ENCODE assay signal across 26 cellular contexts in genomic region chr16:58462089-58462488, GRCh38. TPM values are rescaled to one million over a fixed set of nuclear protein-coding genes. Genes with fewer than 3 reads are reported as not detected.
A peak's percentile ranks its signal among the peaks of the same experiment; 100 is the strongest.
DNase-seq lines count a peak whose midpoint lies in the region; ATAC-seq, FAIRE-seq and TF ChIP-seq lines count a peak whose summit lies in the region.
"Had no signal": no experiment of that assay in that cellular context is flagged by ENCODE, and none has a peak within 500 bp of the region (broad histone marks: within the 10 kb centered on the region; RNA-seq: fewer than 3 reads in every experiment).

No MANE protein-coding gene starts in this region.

- no peaks in the 10 kb centered on the region for H3K27me3 ChIP-seq in right atrium auricular region
- H3K27me3 ChIP-seq in HepG2 (ENCODE audit: control insufficient read depth in 1 of 2, insufficient read depth in 2 of 2, low read length in 2 of 2): peaks cover 11 to 64% of the 10 kb centered on the region in 2 experiments

- H3K79me2 ChIP-seq in HepG2 (ENCODE audit: insufficient read depth, low read length): no peaks in the 10 kb centered on the region

- no peak for ATAC-seq in activated T-cell treated with anti-CD3 and anti-CD28 coated beads, Interleukin-2, amount 50 U/mL, for 72 hours (replicated peaks in 1 of 2)
- no peak for ATAC-seq in HepG2
- ATAC-seq: activated CD4-positive, alpha-beta T cell treated with anti-CD3 and anti-CD28 coated beads for 36 hours; activated CD8-positive, alpha-beta memory T cell treated with anti-CD3 and anti-CD28 coated beads, Interleukin-2, amount 10 ng/mL, durations not matched to agents 7 days and 5 days; gastroesophageal sphincter had no signal

- TF ChIP-seq POLR2A in HepG2 (IDR thresholded peaks at IDR 0.05; ENCODE audit: insufficient read depth in 1 of 2, low read depth in 2 of 2, low read length in 2 of 2): no peak

- H3K27ac ChIP-seq in right atrium auricular region: peak overlapping the region; percentile 82 to 85
- H3K27ac ChIP-seq in HepG2 (ENCODE audit: extremely low read length, insufficient read depth, low read length): no peak overlapping the region
- H3K27ac ChIP-seq: esophagus muscularis mucosa, gastroesophageal sphincter had no signal

- H3K36me3 Mint-ChIP-seq in activated T-cell treated with anti-CD3 and anti-CD28 coated beads, Interleukin-2, amount 50 U/mL, for 72 hours (ENCODE audit: insufficient read depth in 2 of 2): no peaks in the 10 kb centered on the region
- H3K36me3 Mint-ChIP-seq in brain: no peaks in the 10 kb centered on the region
- H3K36me3 Mint-ChIP-seq: activated CD8-positive, alpha-beta memory T cell treated with anti-CD3 and anti-CD28 coated beads, Interleukin-2, amount 10 ng/mL, durations not matched to agents 7 days and 5 days had no signal

- H3K4me1 ChIP-seq in right atrium auricular region: peaks cover 0 to 20% of the 10 kb centered on the region in 2 donors
- H3K4me1 ChIP-seq in HepG2 (ENCODE audit: insufficient read depth, low read length): peaks cover 34% of the 10 kb centered on the region
- H3K4me1 ChIP-seq: BE2C had no signal

- BruUV-seq in HepG2 (replicated peaks; lab: Mats Ljungman, UMichigan): no TSS peak

- POLR2A ChIA-PET in HepG2 (lab: Yijun Ruan, JAX): no interaction called here

- peaks cover 20% of the 10 kb centered on the region for H3K4me1 Mint-ChIP-seq in activated T-cell treated with anti-CD3 and anti-CD28 coated beads, Interleukin-2, amount 50 U/mL, for 72 hours (ENCODE audit: low read depth)
- H3K4me1 Mint-ChIP-seq in brain: peaks cover 19% of the 10 kb centered on the region

- no peaks in the 10 kb centered on the region for H3K9me3 Mint-ChIP-seq in activated T-cell treated with anti-CD3 and anti-CD28 coated beads, Interleukin-2, amount 50 U/mL, for 72 hours
- peaks cover 0 to 3% (median 0%) of the 10 kb centered on the region in 5 experiments for H3K9me3 Mint-ChIP-seq in brain

- no peak for FAIRE-seq in HepG2 (lab: Jason Lieb, UNC)
- FAIRE-seq: A204.1, G401.6, TTC549, urothelium cell line had no signal

- no peak overlapping the region for H2AFZ ChIP-seq in HepG2 (ENCODE audit: low read length)

- WGBS in HepG2 (ENCODE audit: low lambda C conversion rate): 46% methylated on average over 4 of the region's 4 CpGs

- TF ChIP-seq CTCF in brain (conservative IDR thresholded peaks at IDR 0.05): no peak
- TF ChIP-seq CTCF in right atrium auricular region (IDR thresholded peaks at IDR 0.05): no peak
- no peak for TF ChIP-seq CTCF in HepG2 (CRISPR knock-in tag; IDR thresholded peaks at IDR 0.05)

- no peaks in the 10 kb centered on the region for H3K9me3 ChIP-seq in right atrium auricular region
- no peaks in the 10 kb centered on the region for H3K9me3 ChIP-seq in HepG2 (ENCODE audit: low read length)
- H3K9me3 ChIP-seq: BE2C, esophagus muscularis mucosa, gastroesophageal sphincter had no signal

- H3K9ac ChIP-seq in HepG2 (ENCODE audit: insufficient read depth, low read depth, low read length): no peak overlapping the region

- TF ChIP-seq EP300 in HepG2 (IDR thresholded peaks at IDR 0.05; ENCODE audit: low read depth in 2 of 2, low read length in 2 of 2) (no peak), HepG2 (CRISPR knock-in tag; IDR thresholded peaks at IDR 0.05; ENCODE audit: borderline replicate concordance) (no peak)

- H3K27me3 Mint-ChIP-seq in activated T-cell treated with anti-CD3 and anti-CD28 coated beads, Interleukin-2, amount 50 U/mL, for 72 hours (ENCODE audit: low read depth): peaks cover 46% of the 10 kb centered on the region
- H3K27me3 Mint-ChIP-seq in brain: peaks cover 67% of the 10 kb centered on the region

- peak overlapping the region; percentile 16 to 60 for H3K4me3 Mint-ChIP-seq in activated T-cell treated with anti-CD3 and anti-CD28 coated beads, Interleukin-2, amount 50 U/mL, for 72 hours
- peak overlapping the region; percentile 22 to 77 (median 75) for H3K4me3 Mint-ChIP-seq in brain
- H3K4me3 Mint-ChIP-seq: activated CD4-positive, alpha-beta T cell treated with anti-CD3 and anti-CD28 coated beads for 36 hours; activated CD8-positive, alpha-beta memory T cell treated with anti-CD3 and anti-CD28 coated beads, Interleukin-2, amount 10 ng/mL, durations not matched to agents 7 days and 5 days had no signal

- no peak overlapping the region for H3K4me3 ChIP-seq in right atrium auricular region
- no peak overlapping the region for H3K4me3 ChIP-seq in HepG2 (replicated peaks in 1 of 3; ENCODE audit: insufficient read depth in 1 of 3, low read depth in 2 of 3, low read length in 3 of 3)
- H3K4me3 ChIP-seq: gastroesophageal sphincter had no signal

- DNase-seq in activated T-cell treated with anti-CD3 and anti-CD28 coated beads, Interleukin-2, amount 50 U/mL, for 72 hours: no peak
- DNase-seq in activated T-cell treated with anti-CD3 and anti-CD28 coated beads, Interleukin-2, amount 50 U/mL, for 48 hours: no peak
- no peak for DNase-seq in right atrium auricular region (ENCODE audit: low spot score)
- peak; percentile 12 for DNase-seq in retina
- DNase-seq in Kasumi-1 (lab: John Stamatoyannopoulos, UW): no peak
- no peak for DNase-seq in HepG2 (ENCODE audit: low spot score)
- no peak for DNase-seq in CD1c-positive myeloid dendritic cell (ENCODE audit: extremely low spot score)
- DNase-seq: activated CD4-positive, alpha-beta T cell treated with anti-CD3 and anti-CD28 coated beads for 36 hours; activated CD8-positive, alpha-beta memory T cell treated with anti-CD3 and anti-CD28 coated beads, Interleukin-2, amount 10 ng/mL, durations not matched to agents 7 days and 5 days; amniotic stem cell; BE2C; kidney glomerular epithelial cell; mesenchymal stem cell; MM.1S; NCI-H1694; NCI-H2171 treated with DMSO at 0.1 percent for 48 hours; NCI-H526 treated with DMSO at 0.1 percent for 48 hours; SHP77; SW 1271 had no signal

- no peak overlapping the region for H3K27ac Mint-ChIP-seq in activated T-cell treated with anti-CD3 and anti-CD28 coated beads, Interleukin-2, amount 50 U/mL, for 72 hours
- H3K27ac Mint-ChIP-seq in brain: peak overlapping the region in 2 of 5 experiments; percentile 29 to 42
- H3K27ac Mint-ChIP-seq: activated CD4-positive, alpha-beta T cell treated with anti-CD3 and anti-CD28 coated beads for 36 hours; activated CD8-positive, alpha-beta memory T cell treated with anti-CD3 and anti-CD28 coated beads, Interleukin-2, amount 10 ng/mL, durations not matched to agents 7 days and 5 days had no signal

- in situ Hi-C loops in HepG2 (cut with HindIII; ENCODE audit: extremely low pct_ligation_motif_present, low pct_unique_long_range_greater_than_20kb): no loop called here

- intact Hi-C loops in HepG2 (cut with micrococcal nuclease; ENCODE audit: unreplicated experiment): no loop called here

- no peak overlapping the region for H3K4me2 ChIP-seq in HepG2 (ENCODE audit: low read depth, low read length)

- H3K36me3 ChIP-seq in right atrium auricular region (no peaks in the 10 kb centered on the region), HepG2 (replicated peaks in 1 of 2; ENCODE audit: control insufficient read depth in 1 of 2, insufficient read depth in 2 of 2, low read length in 2 of 2) (no peaks in the 10 kb centered on the region)
- H3K36me3 ChIP-seq: BE2C, esophagus muscularis mucosa, gastroesophageal sphincter had no signal

- CTCF ChIA-PET in HepG2 (lab: Yijun Ruan, JAX; ENCODE audit: low intra/inter-chr PET ratio, low total read pairs): no interaction called here

- H4K20me1 ChIP-seq in HepG2 (ENCODE audit: insufficient read depth, low read length): peaks cover 3% of the 10 kb centered on the region; the same call in 1 of the 2 replicates

- TF ChIP-seq RAD21 in HepG2 (CRISPR knock-in tag; IDR thresholded peaks at IDR 0.05): no peak

RNA-seq across cellular contexts. Expression of gene NDRG4, which starts 37.9 kb away (rescaled TPM):
- total RNA-seq in activated T-cell treated with anti-CD3 and anti-CD28 coated beads, Interleukin-2, amount 50 U/mL, for 72 hours: 1 to 10 TPM; 5.2 TPM
- polyA plus RNA-seq in brain (ENCODE audit: insufficient read depth, low read depth, low replicate concordance) (288 TPM), HepG2 (2011; rRNA removed) (1.8 and 2.7 TPM in 2 replicates)
- total RNA-seq in right atrium auricular region (100 to 1,000 TPM; 163 to 238 TPM), HepG2 (2016; rRNA removed; fragmentation: Illumina TruSeq; extraction: Trizol) (1.6 and 1.7 TPM in 2 replicates)
- 0.20 and 1.1 TPM in 2 replicates for total RNA-seq in HepG2 (2016; cell fraction: cytosol; rRNA removed; fragmentation: Illumina TruSeq; extraction: Trizol; ENCODE audit: low read depth)
- 1.5 and 2.0 TPM in 2 replicates for total RNA-seq in HepG2 (2016; cell fraction: insoluble cytoplasmic fraction; rRNA removed; fragmentation: Illumina TruSeq; extraction: Trizol)
- total RNA-seq in HepG2 (2016; cell fraction: membrane; rRNA removed; fragmentation: Illumina TruSeq; extraction: Trizol): 1.7 and 1.8 TPM in 2 replicates
- 1.6 and 2.2 TPM in 2 replicates for total RNA-seq in HepG2 (2016; cell fraction: nucleus; rRNA removed; fragmentation: Illumina TruSeq; extraction: Trizol)
- polyA plus RNA-seq in HepG2 (2011; cell fraction: cytosol; rRNA removed): 1.8 and 2.5 TPM in 2 replicates
- 17.0 and 17.7 TPM in 2 replicates for polyA plus RNA-seq in HepG2 (2011; cell fraction: nucleus; rRNA removed)
- 2.3 and 6.3 TPM in 2 replicates for polyA plus RNA-seq in HepG2 (2012)
- 0.41 and 0.49 TPM in 2 replicates for polyA plus RNA-seq in HepG2 (2016; cell fraction: cytosol; fragmentation: Illumina TruSeq; extraction: Trizol; ENCODE audit: low read depth)
- polyA plus RNA-seq in HepG2 (2016; cell fraction: insoluble cytoplasmic fraction; fragmentation: Illumina TruSeq; extraction: Trizol; ENCODE audit: low read depth): 0.75 and 2.0 TPM in 2 replicates
- 0.87 and 0.90 TPM in 2 replicates for polyA plus RNA-seq in HepG2 (2016; cell fraction: membrane; fragmentation: Illumina TruSeq; extraction: Trizol; ENCODE audit: low read depth)
- 2.5 TPM in 2 replicates for polyA plus RNA-seq in HepG2 (2016; cell fraction: nucleus; fragmentation: Illumina TruSeq; extraction: Trizol; ENCODE audit: insufficient read depth, low read depth)
- 0.07 and 9.4 TPM in 2 replicates for polyA minus RNA-seq in HepG2 (2011; rRNA and poly(A)+ RNA removed; ENCODE audit: low replicate concordance)
- polyA minus RNA-seq in HepG2 (2011; cell fraction: cytosol; rRNA and poly(A)+ RNA removed): 1.2 and 1.8 TPM in 2 replicates
- 3.3 and 6.0 TPM in 2 replicates for polyA minus RNA-seq in HepG2 (2011; cell fraction: nucleus; rRNA and poly(A)+ RNA removed)

RNA-seq across cellular contexts. Expression of gene SETD6, which starts 53.2 kb away (rescaled TPM):
- total RNA-seq in activated T-cell treated with anti-CD3 and anti-CD28 coated beads, Interleukin-2, amount 50 U/mL, for 72 hours: 10 to 100 TPM in 1 of 2 donors, 1 to 10 TPM in 1; 9.1 to 11.6 TPM
- polyA plus RNA-seq in brain (ENCODE audit: insufficient read depth, low read depth, low replicate concordance) (8.6 TPM), HepG2 (2011; rRNA removed) (24.0 and 25.9 TPM in 2 replicates)
- total RNA-seq in right atrium auricular region (10 to 100 TPM; 11.9 to 12.9 TPM), HepG2 (2016; rRNA removed; fragmentation: Illumina TruSeq; extraction: Trizol) (17.4 and 25.7 TPM in 2 replicates)
- 4.8 and 5.1 TPM in 2 replicates for total RNA-seq in HepG2 (2016; cell fraction: cytosol; rRNA removed; fragmentation: Illumina TruSeq; extraction: Trizol; ENCODE audit: low read depth)
- total RNA-seq in HepG2 (2016; cell fraction: insoluble cytoplasmic fraction; rRNA removed; fragmentation: Illumina TruSeq; extraction: Trizol): 17.1 and 29.4 TPM in 2 replicates
- total RNA-seq in HepG2 (2016; cell fraction: membrane; rRNA removed; fragmentation: Illumina TruSeq; extraction: Trizol): 9.7 and 10.0 TPM in 2 replicates
- total RNA-seq in HepG2 (2016; cell fraction: nucleus; rRNA removed; fragmentation: Illumina TruSeq; extraction: Trizol): 32.2 and 34.9 TPM in 2 replicates
- polyA plus RNA-seq in HepG2 (2011; cell fraction: cytosol; rRNA removed): 13.1 and 16.9 TPM in 2 replicates
- polyA plus RNA-seq in HepG2 (2011; cell fraction: nucleus; rRNA removed): 109 and 110 TPM in 2 replicates
- polyA plus RNA-seq in HepG2 (2012): 25.0 and 25.7 TPM in 2 replicates
- 2.7 and 3.2 TPM in 2 replicates for polyA plus RNA-seq in HepG2 (2016; cell fraction: cytosol; fragmentation: Illumina TruSeq; extraction: Trizol; ENCODE audit: low read depth)
- polyA plus RNA-seq in HepG2 (2016; cell fraction: insoluble cytoplasmic fraction; fragmentation: Illumina TruSeq; extraction: Trizol; ENCODE audit: low read depth): 13.8 and 15.8 TPM in 2 replicates
- polyA plus RNA-seq in HepG2 (2016; cell fraction: membrane; fragmentation: Illumina TruSeq; extraction: Trizol; ENCODE audit: low read depth): 4.6 and 4.9 TPM in 2 replicates
- polyA plus RNA-seq in HepG2 (2016; cell fraction: nucleus; fragmentation: Illumina TruSeq; extraction: Trizol; ENCODE audit: insufficient read depth, low read depth): 74.9 and 78.9 TPM in 2 replicates
- 26.6 and 40.3 TPM in 2 replicates for polyA minus RNA-seq in HepG2 (2011; rRNA and poly(A)+ RNA removed; ENCODE audit: low replicate concordance)
- polyA minus RNA-seq in HepG2 (2011; cell fraction: cytosol; rRNA and poly(A)+ RNA removed): 11.5 and 12.7 TPM in 2 replicates
- polyA minus RNA-seq in HepG2 (2011; cell fraction: nucleus; rRNA and poly(A)+ RNA removed): 48.7 and 56.2 TPM in 2 replicates

Comparison
In these comparisons a context has a peak if more than half of its experiments do, and no peak if none do; other contexts are left out.
1. RNA of gene NDRG4, which starts 37.9 kb away (total RNA-seq): 163 to 238 TPM in right atrium auricular region; 5.2 TPM in activated T-cell treated with anti-CD3 and anti-CD28 coated beads, Interleukin-2, amount 50 U/mL, for 72 hours and 0.20 to 2.2 TPM in HepG2; every median in the first group is over 10 times any median in the second.